ENCODE assay signal across 8 cellular contexts in the genomic region with DNA sequence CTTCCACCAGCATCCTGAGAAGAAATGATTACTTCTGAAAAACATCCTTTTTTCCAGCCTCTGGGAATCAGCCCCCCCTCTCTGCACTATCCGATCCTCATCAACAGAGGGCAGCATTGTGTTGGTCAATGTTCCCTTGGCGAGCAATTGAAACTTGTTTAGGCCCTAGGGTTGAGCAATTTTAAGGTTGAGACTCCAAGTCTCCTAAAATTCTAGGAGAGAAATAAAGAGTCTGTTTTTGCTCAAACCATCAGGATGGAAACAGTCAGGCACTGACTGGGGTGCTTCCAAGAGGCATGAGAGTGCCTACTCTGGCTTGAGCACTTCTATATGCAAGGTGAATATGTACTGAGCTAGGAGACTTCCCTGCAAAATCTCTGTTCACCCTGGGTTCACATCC. TPM values are rescaled to one million over a fixed set of nuclear protein-coding genes. Genes with fewer than 3 reads are reported as not detected.
DNase-seq lines count a peak whose midpoint lies in the region; ATAC-seq and TF ChIP-seq lines count a peak whose summit lies in the region.

No MANE protein-coding gene starts in this region.

- H3K4me1 ChIP-seq in heart left ventricle: peaks cover 0 to 49% (median 0%) of the 10 kb centered on the region in 12 donors

- 0 to 7% (median 4%) methylated on average over 2 of the region's 2 CpGs for WGBS in heart left ventricle, 4 donors

- H3K4me1 Mint-ChIP-seq in activated naive CD8-positive, alpha-beta T cell treated with anti-CD3 and anti-CD28 coated beads for 36 hours: peaks cover 94% of the 10 kb centered on the region

- no peaks in the 10 kb centered on the region for H3K36me3 ChIP-seq in heart left ventricle

- H3K36me3 Mint-ChIP-seq in activated naive CD8-positive, alpha-beta T cell treated with anti-CD3 and anti-CD28 coated beads for 36 hours: peaks cover 88% of the 10 kb centered on the region

- no peaks in the 10 kb centered on the region for H3K9me3 ChIP-seq in heart left ventricle

- intact Hi-C loops in heart left ventricle (cut with DNase I): loop anchor here in 5 of 10 donors (2.0 to 5.0 kb wide), 3 partner anchors 55 to 59 kb away; no protein-coding TSS in a partner anchor
- intact Hi-C loops in posterior vena cava (cut with DNase I): loop anchor here in 1 of 2 donors (10.0 kb wide), 1 partner anchor 51 kb away; no protein-coding TSS in a partner anchor

- ATAC-seq in GM18498 (IDR thresholded peaks at IDR 0.05; ENCODE audit: unreplicated experiment) (peak; percentile 48), HG02840 (IDR thresholded peaks at IDR 0.05; ENCODE audit: low FRiP score, unreplicated experiment) (peak; percentile 53), heart left ventricle (peak; percentile 81 to 88 (median 85))

- TF ChIP-seq POLR2A in heart left ventricle (IDR thresholded peaks at IDR 0.05): no peak

- no peaks in the 10 kb centered on the region for H3K27me3 Mint-ChIP-seq in activated naive CD8-positive, alpha-beta T cell treated with anti-CD3 and anti-CD28 coated beads for 36 hours

- peak overlapping the region; percentile 93 for H3K27ac Mint-ChIP-seq in activated naive CD8-positive, alpha-beta T cell treated with anti-CD3 and anti-CD28 coated beads for 36 hours

- DNase-seq in C1 segment of cervical spinal cord (lab: John Stamatoyannopoulos, UW) (peak in 8 of 14 donors; percentile 5 to 49 (median 18)), NCI-H2029 (lab: John Stamatoyannopoulos, UW) (peak; percentile 25), heart left ventricle (no peak), renal cortical epithelial cell (ENCODE audit: low read depth) (peak; percentile 44), posterior vena cava (ENCODE audit: low spot score) (no peak)
- no peak for DNase-seq in activated naive CD8-positive, alpha-beta T cell treated with anti-CD3 and anti-CD28 coated beads for 36 hours

- peak; percentile 67 to 85 (median 79) for TF ChIP-seq CTCF in heart left ventricle (IDR thresholded peaks at IDR 0.05)

- peak overlapping the region in 1 of 12 donors; percentile 58 for H3K27ac ChIP-seq in heart left ventricle

- H3K4me3 ChIP-seq in heart left ventricle: no peak overlapping the region

- H3K4me3 Mint-ChIP-seq in activated naive CD8-positive, alpha-beta T cell treated with anti-CD3 and anti-CD28 coated beads for 36 hours: peak overlapping the region; percentile 35

- no peaks in the 10 kb centered on the region for H3K27me3 ChIP-seq in heart left ventricle

- H3K9me3 Mint-ChIP-seq in activated naive CD8-positive, alpha-beta T cell treated with anti-CD3 and anti-CD28 coated beads for 36 hours: peaks cover 13% of the 10 kb centered on the region

RNA-seq across cellular contexts. Expression of gene CYFIP2, which starts 12.4 kb away (rescaled TPM):
- total RNA-seq in activated naive CD8-positive, alpha-beta T cell treated with anti-CD3 and anti-CD28 coated beads for 36 hours: 100 to 1,000 TPM; 324 to 325 TPM
- total RNA-seq in heart left ventricle (10 to 100 TPM; 27.3 to 62.7 (median 39.1) TPM), renal cortical epithelial cell (38.7 and 57.9 TPM in 2 replicates), posterior vena cava (100 to 1,000 TPM in 1 of 2 donors, 10 to 100 TPM in 1; 96.6 to 109 TPM)
- polyA plus RNA-seq in heart left ventricle: 10 to 100 TPM; 23.2 TPM

Comparison
In these comparisons a context has a peak if more than half of its experiments do, and no peak if none do; other contexts are left out.
1. DNase-seq: peak in C1 segment of cervical spinal cord (8 of 14), NCI-H2029 (single experiment) and renal cortical epithelial cell (single experiment); none in activated naive CD8-positive, alpha-beta T cell treated with anti-CD3 and anti-CD28 coated beads for 36 hours (single experiment), heart left ventricle (0 of 5) and posterior vena cava (single experiment).
2. Peak in every context shown above with its lines, with median percentiles within 50 percentile points of each other: ATAC-seq.